Comparison of ENCODE assay signal across 8 cellular contexts in the genomic region with DNA sequence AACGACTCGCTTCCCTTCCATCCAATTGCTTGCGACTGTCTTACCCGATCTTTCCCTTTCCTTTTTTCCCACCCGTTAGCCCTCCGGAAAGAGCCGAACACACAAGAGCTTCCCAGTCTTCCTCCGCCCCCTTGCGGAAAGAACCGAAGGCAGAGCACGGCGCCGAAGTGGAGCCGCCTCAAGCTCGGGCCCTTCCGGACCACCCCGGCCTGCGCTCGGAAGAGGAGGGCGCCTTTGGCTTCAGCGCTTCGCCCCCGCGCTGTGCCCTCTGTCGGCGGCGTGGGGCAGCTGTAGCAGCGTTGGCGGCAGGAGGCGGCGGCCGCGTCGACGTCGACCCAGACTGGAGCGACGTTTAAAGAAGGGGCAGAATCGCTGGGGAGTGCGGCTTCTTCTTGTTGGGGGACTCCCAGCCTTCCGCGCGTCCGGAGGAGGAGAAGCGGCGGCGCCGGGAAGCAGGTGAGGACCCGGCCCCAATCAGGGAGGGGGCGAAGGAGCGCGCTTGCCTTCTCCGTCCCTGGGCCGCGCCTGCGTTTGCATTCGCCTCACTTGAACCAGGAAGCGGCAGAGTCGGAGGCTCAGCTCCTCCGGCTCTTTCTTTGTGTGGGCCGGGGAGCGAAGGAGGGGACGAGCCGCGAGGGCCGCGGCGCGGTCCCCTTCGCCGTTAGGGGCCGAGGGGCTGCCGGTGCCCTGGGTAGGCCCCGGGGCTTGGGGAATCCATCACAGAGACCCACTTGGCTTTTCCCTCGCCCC. TPM values are rescaled to one million over a fixed set of nuclear protein-coding genes. Genes with fewer than 3 reads are reported as not detected.
A peak's percentile ranks its signal among the peaks of the same experiment; 100 is the strongest.
DNase-seq lines count a peak whose midpoint lies in the region; TF ChIP-seq lines count a peak whose summit lies in the region.

A gene with protein sequence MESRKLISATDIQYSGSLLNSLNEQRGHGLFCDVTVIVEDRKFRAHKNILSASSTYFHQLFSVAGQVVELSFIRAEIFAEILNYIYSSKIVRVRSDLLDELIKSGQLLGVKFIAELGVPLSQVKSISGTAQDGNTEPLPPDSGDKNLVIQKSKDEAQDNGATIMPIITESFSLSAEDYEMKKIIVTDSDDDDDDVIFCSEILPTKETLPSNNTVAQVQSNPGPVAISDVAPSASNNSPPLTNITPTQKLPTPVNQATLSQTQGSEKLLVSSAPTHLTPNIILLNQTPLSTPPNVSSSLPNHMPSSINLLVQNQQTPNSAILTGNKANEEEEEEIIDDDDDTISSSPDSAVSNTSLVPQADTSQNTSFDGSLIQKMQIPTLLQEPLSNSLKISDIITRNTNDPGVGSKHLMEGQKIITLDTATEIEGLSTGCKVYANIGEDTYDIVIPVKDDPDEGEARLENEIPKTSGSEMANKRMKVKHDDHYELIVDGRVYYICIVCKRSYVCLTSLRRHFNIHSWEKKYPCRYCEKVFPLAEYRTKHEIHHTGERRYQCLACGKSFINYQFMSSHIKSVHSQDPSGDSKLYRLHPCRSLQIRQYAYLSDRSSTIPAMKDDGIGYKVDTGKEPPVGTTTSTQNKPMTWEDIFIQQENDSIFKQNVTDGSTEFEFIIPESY (plus strand): TSS at position 291 of the 750 bp plus-strand sequence. CDS start 2,604 bp downstream, outside the sequence.

- H3K4me2 ChIP-seq in Loucy (ENCODE audit: low read depth, low read length, poor library complexity, severe bottlenecking), result peak within 1 kb of the TSS; percentile 87

- peak within 1 kb of the TSS; percentile 98 for H3K9ac ChIP-seq in Loucy (ENCODE audit: low read depth, low read length, poor library complexity, severe bottlenecking)

- H3K36me3 ChIP-seq in H7 (replicated peaks; ENCODE audit: control insufficient read depth, insufficient read depth, low read length) (no peaks in the 10 kb centered on the region; the same call in 1 of the 2 replicates), Loucy (ENCODE audit: insufficient read depth, low read length) (peaks cover 19% of the 10 kb centered on the region; the same call in 1 of the 2 replicates)

- H3K27ac Mint-ChIP-seq in nephron, result peak within 1 kb of the TSS; percentile 62 to 94 (median 93)
- H3K27ac Mint-ChIP-seq in stimulated activated naive CD8-positive, alpha-beta T cell treated with anti-CD3 and anti-CD28 coated beads, Interleukin-15, Interleukin-2, amounts not matched to agents 100 ng/mL and 50 ng/mL, for 24 hours, result peak within 1 kb of the TSS; percentile 93

- peaks cover 39% of the 10 kb centered on the region for H4K20me1 ChIP-seq in Loucy (ENCODE audit: insufficient read depth, low read length, poor library complexity, severe bottlenecking)

- peaks cover 24% of the 10 kb centered on the region for H3K36me3 Mint-ChIP-seq in nephron (ENCODE audit: low read depth)
- H3K36me3 Mint-ChIP-seq in stimulated activated naive CD8-positive, alpha-beta T cell treated with anti-CD3 and anti-CD28 coated beads, Interleukin-15, Interleukin-2, amounts not matched to agents 100 ng/mL and 50 ng/mL, for 24 hours (ENCODE audit: low read depth), result peaks cover 32% of the 10 kb centered on the region

- no peaks in the 10 kb centered on the region for H3K9me2 ChIP-seq in Loucy (replicated peaks; ENCODE audit: low read depth, low read length)

- peaks cover 10% of the 10 kb centered on the region for H3K27me3 Mint-ChIP-seq in nephron (ENCODE audit: low read depth)
- H3K27me3 Mint-ChIP-seq in stimulated activated naive CD8-positive, alpha-beta T cell treated with anti-CD3 and anti-CD28 coated beads, Interleukin-15, Interleukin-2, amounts not matched to agents 100 ng/mL and 50 ng/mL, for 24 hours, result peaks cover 4% of the 10 kb centered on the region

- H3K9me3 Mint-ChIP-seq in nephron, result no peaks in the 10 kb centered on the region
- no peaks in the 10 kb centered on the region for H3K9me3 Mint-ChIP-seq in stimulated activated naive CD8-positive, alpha-beta T cell treated with anti-CD3 and anti-CD28 coated beads, Interleukin-15, Interleukin-2, amounts not matched to agents 100 ng/mL and 50 ng/mL, for 24 hours

- no peaks in the 10 kb centered on the region for H3F3A ChIP-seq in Loucy (ENCODE audit: low read depth)

- peak within 1 kb of the TSS; percentile 94 to 98 (median 97) for H3K4me3 Mint-ChIP-seq in nephron
- peak within 1 kb of the TSS; percentile 94 for H3K4me3 Mint-ChIP-seq in stimulated activated naive CD8-positive, alpha-beta T cell treated with anti-CD3 and anti-CD28 coated beads, Interleukin-15, Interleukin-2, amounts not matched to agents 100 ng/mL and 50 ng/mL, for 24 hours

- in situ Hi-C loops in G401 (cut with HindIII; ENCODE audit: low sequenced_read_pairs), result no loop called here

- peaks cover 25% of the 10 kb centered on the region for H3K4me1 ChIP-seq in Loucy (ENCODE audit: insufficient read depth, low read length, poor library complexity, severe bottlenecking)

- peak; percentile 92 for DNase-seq in G401 (ENCODE audit: low spot score)
- DNase-seq in H7, result peak; percentile 88
- peak; percentile 82 to 85 for DNase-seq in SHP77 (lab: John Stamatoyannopoulos, UW)
- DNase-seq in activated effector memory CD4-positive, alpha-beta T cell treated with Interleukin-2 at 50 U/mL for 16 hours, result peak; percentile 77
- peak; percentile 95 for DNase-seq in fibroblast of pulmonary artery (ENCODE audit: low read depth)

- H3K4me1 Mint-ChIP-seq in nephron, result peaks cover 6% of the 10 kb centered on the region
- peaks cover 22% of the 10 kb centered on the region for H3K4me1 Mint-ChIP-seq in stimulated activated naive CD8-positive, alpha-beta T cell treated with anti-CD3 and anti-CD28 coated beads, Interleukin-15, Interleukin-2, amounts not matched to agents 100 ng/mL and 50 ng/mL, for 24 hours (ENCODE audit: low read depth)

- TF ChIP-seq CTCF in Loucy (conservative IDR thresholded peaks at IDR 0.05; ENCODE audit: low read length) (peak; percentile 51), fibroblast of pulmonary artery (IDR thresholded peaks at IDR 0.05; ENCODE audit: low read length, missing control alignments) (peak; percentile 43), nephron (IDR thresholded peaks at IDR 0.05; ENCODE audit: unreplicated experiment in 3 of 3) (peak; percentile 49 to 65 (median 51))

- H3K27me3 ChIP-seq in H7 (ENCODE audit: control insufficient read depth, insufficient read depth, low read length) (no peaks in the 10 kb centered on the region; the same call in 1 of the 2 replicates), Loucy (ENCODE audit: insufficient read depth, low read length, poor library complexity, severe bottlenecking) (no peaks in the 10 kb centered on the region)

- H3K79me2 ChIP-seq in Loucy (ENCODE audit: insufficient read depth, low read length), result peaks cover 49% of the 10 kb centered on the region

- H3K9me3 ChIP-seq in Loucy (ENCODE audit: insufficient read depth, low read depth, low read length), result no peaks in the 10 kb centered on the region

- H2AFZ ChIP-seq in Loucy (ENCODE audit: low read length), result peak within 1 kb of the TSS; percentile 59

- H3K4me3 ChIP-seq in H7 (ENCODE audit: insufficient read depth, low read depth, low read length) (peak within 1 kb of the TSS; percentile 69), Loucy (ENCODE audit: low read length, poor library complexity, severe bottlenecking) (peak within 1 kb of the TSS; percentile 97), fibroblast of pulmonary artery (replicated peaks; ENCODE audit: low read depth, low read length) (peak within 1 kb of the TSS; percentile 80)

RNA-seq across cellular contexts. Expression of the gene that starts here (rescaled TPM):
- total RNA-seq in G401 (2014; rRNA removed; shearing (Covaris generic)), result 5.0 and 6.1 TPM in 2 replicates
- 12.8 and 13.6 TPM in 2 replicates for total RNA-seq in H7 (2014; rRNA removed; shearing (Covaris generic))

Comparison
In these comparisons a context has a peak if more than half of its experiments do, and no peak if none do; other contexts are left out.
1. Peak in every context shown above with its lines: DNase-seq and H3K4me3 ChIP-seq.